Comparison of ENCODE assay signal across 19 cellular contexts in the genomic region with DNA sequence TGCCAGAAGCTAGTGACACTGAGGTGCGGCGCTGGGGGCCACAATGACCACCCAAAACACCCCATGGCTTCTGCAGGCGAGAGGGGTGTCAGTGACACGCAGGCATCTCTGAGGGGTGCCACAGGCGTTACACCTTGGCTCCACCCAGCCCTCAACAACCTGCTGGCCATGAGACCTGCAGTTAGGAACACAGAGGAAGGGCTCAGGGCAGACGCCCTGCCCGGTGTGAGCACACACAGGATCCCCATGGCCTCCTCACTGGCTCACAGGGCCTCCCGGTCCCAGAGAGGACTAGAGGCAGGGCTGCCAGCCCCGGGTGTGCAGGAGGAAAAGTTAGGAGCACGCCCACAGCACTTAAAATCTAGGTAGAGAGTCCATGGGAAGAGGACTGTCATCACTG. TPM values are rescaled to one million over a fixed set of nuclear protein-coding genes. Genes with fewer than 3 reads are reported as not detected.
DNase-seq lines count a peak whose midpoint lies in the region; ATAC-seq and TF ChIP-seq lines count a peak whose summit lies in the region.
"Had no signal": no experiment of that assay in that cellular context is flagged by ENCODE, and none has a peak within 500 bp of the region (broad histone marks: within the 10 kb centered on the region; RNA-seq: fewer than 3 reads in every experiment).

No MANE protein-coding gene starts in this region.

- H3K36me3 ChIP-seq in PC-3 (ENCODE audit: low read depth, low read length) (peaks cover 18% of the 10 kb centered on the region; the same call in 1 of the 2 replicates), suprapubic skin (peaks cover 54% of the 10 kb centered on the region)

- H3K9me3 ChIP-seq in PC-3 (ENCODE audit: low read length), result no peaks in the 10 kb centered on the region
- H3K9me3 ChIP-seq in suprapubic skin, result no peaks in the 10 kb centered on the region

- H3K79me2 ChIP-seq in PC-3 (ENCODE audit: low read length), result peaks cover 36% of the 10 kb centered on the region

- peaks cover 7% of the 10 kb centered on the region; the same call in 1 of the 2 replicates for H4K20me1 ChIP-seq in PC-3 (ENCODE audit: low read length)

- H3K27me3 ChIP-seq in PC-3 (ENCODE audit: low read length) (no peaks in the 10 kb centered on the region), foreskin keratinocyte (no peaks in the 10 kb centered on the region), suprapubic skin (no peaks in the 10 kb centered on the region)

- ATAC-seq in PC-3, result no peak
- ATAC-seq in foreskin keratinocyte, result peak; percentile 7

- in situ Hi-C loops in G401 (cut with HindIII; ENCODE audit: low sequenced_read_pairs), result no loop called here

- TF ChIP-seq EP300 in suprapubic skin (IDR thresholded peaks at IDR 0.05), result no peak

- no peak overlapping the region for H3K4me2 ChIP-seq in PC-3 (ENCODE audit: low read length)

- TF ChIP-seq POLR2A in suprapubic skin (IDR thresholded peaks at IDR 0.05), result no peak

- H3F3A ChIP-seq in PC-3 (ENCODE audit: low read length, unreplicated experiment), result no peaks in the 10 kb centered on the region

- DNase-seq in NCI-H345 (lab: John Stamatoyannopoulos, UW) (peak; percentile 61), NCI-H345 treated with DMSO at 0.1 percent for 48 hours (lab: John Stamatoyannopoulos, UW; ENCODE audit: unreplicated experiment) (no peak), PC-3 (no peak), foreskin keratinocyte (no peak), suprapubic skin (ENCODE audit: low spot score in 2 of 2) (peak in 1 of 2 donors; percentile 28), SHP77 (lab: John Stamatoyannopoulos, UW) (no peak), G401 (ENCODE audit: low spot score) (no peak), SW480 (ENCODE audit: low spot score) (no peak)
- DNase-seq: AML-193; CD4-positive, alpha-beta T cell; H9; Karpas-422; MM.1S; NCI-H1417 treated with DMSO at 0.1 percent for 48 hours; NCI-H524; NK-92 treated with Interleukin-12 subunit alpha and Interleukin-12 subunit beta, amount 100 ng/mL, for 24 hours; OCI-M1; T-helper 1 cell had no signal

- H3K9ac ChIP-seq in PC-3 (ENCODE audit: low read length), result no peak overlapping the region

- TSS peak; percentile 16 for BruUV-seq in PC-3 (replicated peaks; lab: Mats Ljungman, UMichigan)

- CTCF ChIA-PET in PC-3 (lab: Charles Lee), result no interaction called here

- TF ChIP-seq CTCF in PC-3 (conservative IDR thresholded peaks at IDR 0.05; ENCODE audit: low read depth, low read length) (no peak), foreskin keratinocyte (conservative IDR thresholded peaks at IDR 0.05) (no peak), suprapubic skin (IDR thresholded peaks at IDR 0.05) (no peak)

- POLR2A ChIA-PET in PC-3 (lab: Charles Lee; ENCODE audit: unreplicated experiment), result no interaction called here

- intact Hi-C loops in PC-3 (cut with micrococcal nuclease), result no loop called here

- no peaks in the 10 kb centered on the region for H3K4me1 ChIP-seq in PC-3 (ENCODE audit: insufficient read depth, low read length)
- peaks cover 17% of the 10 kb centered on the region for H3K4me1 ChIP-seq in foreskin keratinocyte
- peaks cover 37% of the 10 kb centered on the region for H3K4me1 ChIP-seq in suprapubic skin

- no peaks in the 10 kb centered on the region for H3K9me2 ChIP-seq in PC-3 (replicated peaks; ENCODE audit: low read length)

- no peak overlapping the region for H3K27ac ChIP-seq in PC-3 (ENCODE audit: low read length)
- H3K27ac ChIP-seq in foreskin keratinocyte, result no peak overlapping the region
- peak overlapping the region; percentile 65 for H3K27ac ChIP-seq in suprapubic skin
- H3K27ac ChIP-seq: SK-N-MC had no signal

- 63% methylated on average over 10 of the region's 10 CpGs for WGBS in suprapubic skin

- H2AFZ ChIP-seq in PC-3 (ENCODE audit: low read length), result no peak overlapping the region

- H3K4me3 ChIP-seq in PC-3 (ENCODE audit: low read length) (no peak overlapping the region), suprapubic skin (no peak overlapping the region)
- H3K4me3 ChIP-seq: SK-N-MC had no signal

RNA-seq across cellular contexts. Expression of a gene that starts 35.1 kb away (rescaled TPM):
- total RNA-seq in PC-3 (2014; rRNA removed), result 80.3 and 85.4 TPM in 2 replicates
- 92.8 and 95.7 TPM in 2 replicates for total RNA-seq in foreskin keratinocyte
- polyA plus RNA-seq in foreskin keratinocyte, result 35.0 and 39.5 TPM in 2 replicates
- 100 to 1,000 TPM in 2 of 4 donors, 10 to 100 TPM in 2; 77.5 to 106 (median 99.4) TPM for total RNA-seq in suprapubic skin
- total RNA-seq in G401 (2014; rRNA removed; shearing (Covaris generic)), result 76.1 and 101 TPM in 2 replicates
